Comparison of ENCODE assay signal across 8 cellular contexts in the genomic region with DNA sequence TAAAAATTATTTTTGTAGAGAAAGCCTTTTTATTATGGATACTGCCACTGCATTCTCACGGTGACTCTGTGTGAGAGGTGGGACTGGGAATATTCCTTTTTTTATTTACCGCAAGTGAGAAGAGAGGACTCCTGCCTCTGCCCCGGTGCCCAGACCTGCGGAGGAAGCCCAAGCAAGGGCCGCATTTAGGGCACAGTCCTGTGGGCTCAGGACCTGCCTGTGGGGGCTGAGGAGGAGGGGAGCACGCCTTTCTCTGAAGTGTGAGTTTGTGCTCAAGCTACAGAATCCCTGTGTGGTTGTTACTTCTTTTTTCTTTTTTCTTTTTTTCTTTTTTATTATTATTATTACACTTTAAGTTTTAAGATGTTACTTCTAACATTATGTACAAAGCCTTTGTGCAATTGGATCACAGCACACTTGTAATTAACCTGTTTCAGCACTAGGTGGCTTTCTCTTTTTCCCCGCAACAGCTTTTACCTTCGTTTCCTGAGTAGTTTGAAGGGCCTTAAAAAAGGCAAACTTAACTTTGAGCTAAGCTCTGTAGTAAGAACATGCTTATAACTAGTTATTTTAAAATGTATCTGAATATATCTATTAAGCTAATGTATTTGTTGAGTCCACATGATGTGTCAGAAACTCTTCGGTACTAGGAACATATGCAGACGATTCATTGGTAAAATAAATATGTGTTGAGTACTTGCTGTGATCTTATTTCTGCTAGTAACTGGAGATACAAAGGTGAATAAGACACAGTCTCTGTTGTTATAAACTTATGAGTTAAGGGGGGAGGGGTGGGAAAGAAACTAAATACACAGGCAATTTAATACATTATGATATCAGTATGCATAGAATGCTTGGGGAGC. TPM values are rescaled to one million over a fixed set of nuclear protein-coding genes. Genes with fewer than 3 reads are reported as not detected.
DNase-seq lines count a peak whose midpoint lies in the region; ATAC-seq and TF ChIP-seq lines count a peak whose summit lies in the region.

No MANE protein-coding gene starts in this region.

- ATAC-seq in GM18907 (IDR thresholded peaks at IDR 0.05; ENCODE audit: unreplicated experiment) (peak; percentile 66), left lobe of liver (peak; percentile 86), GM21786 (IDR thresholded peaks at IDR 0.05; ENCODE audit: unreplicated experiment) (no peak)

- no peak overlapping the region for H3K4me3 ChIP-seq in astrocyte of the cerebellum (ENCODE audit: low read depth, low read length)

- peak; percentile 69 for TF ChIP-seq CTCF in astrocyte of the cerebellum (IDR thresholded peaks at IDR 0.05; ENCODE audit: low read depth, low read length, missing control alignments)

- in situ Hi-C loops in astrocyte of the cerebellum (cut with HindIII; ENCODE audit: low sequenced_read_pairs): no loop called here

- DNase-seq in CD1c-positive myeloid dendritic cell (ENCODE audit: extremely low spot score) (peak; percentile 33), Kasumi-1 (lab: John Stamatoyannopoulos, UW) (peak; percentile 68 to 83), astrocyte of the cerebellum (ENCODE audit: low read depth) (no peak), left lobe of liver (ENCODE audit: low spot score) (no peak), NCI-H128 (lab: John Stamatoyannopoulos, UW; ENCODE audit: unreplicated experiment) (no peak)
- no peak for DNase-seq in activated T-cell treated with anti-CD3 and anti-CD28 coated beads, Interleukin-2, amount 50 U/mL, for 48 hours

RNA-seq across cellular contexts. Expression of a gene that starts 18.3 kb away (rescaled TPM):
- total RNA-seq in left lobe of liver: 22.9 TPM

Comparison
In these comparisons a context has a peak if more than half of its experiments do, and no peak if none do; other contexts are left out.
1. DNase-seq: peak in CD1c-positive myeloid dendritic cell (single experiment) and Kasumi-1 (2 of 2); none in astrocyte of the cerebellum (single experiment), left lobe of liver (single experiment), activated T-cell treated with anti-CD3 and anti-CD28 coated beads, Interleukin-2, amount 50 U/mL, for 48 hours (0 of 2) and NCI-H128 (single experiment).